Comparison of ENCODE assay signal across 1 cellular context in the genomic region with DNA sequence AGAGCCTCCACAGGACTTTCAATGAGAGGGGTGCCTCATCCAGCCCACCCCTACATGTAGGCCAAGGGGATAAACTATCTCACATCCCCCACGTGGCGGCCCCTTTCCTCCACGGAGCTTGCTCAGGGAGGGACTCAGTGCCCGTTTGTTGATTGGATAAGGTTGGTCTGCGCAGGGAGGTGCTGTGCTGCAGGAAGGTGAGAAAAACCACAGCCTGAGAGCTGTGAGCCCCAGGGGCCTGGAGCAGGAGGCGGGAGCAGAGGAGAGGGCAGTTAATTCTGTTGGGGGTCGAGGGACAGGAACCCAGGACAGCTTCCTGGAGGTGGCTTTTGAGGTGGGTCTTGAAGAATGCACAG.
TF ChIP-seq lines count a peak whose summit lies in the region.

No MANE protein-coding gene starts in this region.

TF ChIP-seq in IMR-90, 13 proteins besides CTCF, POLR2A, EP300 and RAD21:
- TF ChIP-seq BHLHE40 (IDR thresholded peaks at IDR 0.05; ENCODE audit: low read depth, low read length) (no peak), MAZ (IDR thresholded peaks at IDR 0.05; ENCODE audit: borderline replicate concordance, low read depth, low read length) (no peak), MAFK (IDR thresholded peaks at IDR 0.05; ENCODE audit: low read depth, low read length) (no peak), NFE2L2 (IDR thresholded peaks at IDR 0.05; ENCODE audit: low read depth, low read length) (no peak), RFX5 (IDR thresholded peaks at IDR 0.05; ENCODE audit: low read depth, low read length) (no peak), FOS (IDR thresholded peaks at IDR 0.05; ENCODE audit: low read depth, low read length) (no peak), CEBPB (IDR thresholded peaks at IDR 0.05; ENCODE audit: low read depth, low read length) (no peak), CHD1 (IDR thresholded peaks at IDR 0.05; ENCODE audit: low read depth, low read length) (no peak), RCOR1 (IDR thresholded peaks at IDR 0.05; ENCODE audit: insufficient replicate concordance, low read length) (no peak), SMC3 (IDR thresholded peaks at IDR 0.05; ENCODE audit: low read depth, low read length) (no peak), MXI1 (IDR thresholded peaks at IDR 0.05; ENCODE audit: borderline replicate concordance, low read depth, low read length) (no peak)
- TF ChIP-seq, protein P1, sequence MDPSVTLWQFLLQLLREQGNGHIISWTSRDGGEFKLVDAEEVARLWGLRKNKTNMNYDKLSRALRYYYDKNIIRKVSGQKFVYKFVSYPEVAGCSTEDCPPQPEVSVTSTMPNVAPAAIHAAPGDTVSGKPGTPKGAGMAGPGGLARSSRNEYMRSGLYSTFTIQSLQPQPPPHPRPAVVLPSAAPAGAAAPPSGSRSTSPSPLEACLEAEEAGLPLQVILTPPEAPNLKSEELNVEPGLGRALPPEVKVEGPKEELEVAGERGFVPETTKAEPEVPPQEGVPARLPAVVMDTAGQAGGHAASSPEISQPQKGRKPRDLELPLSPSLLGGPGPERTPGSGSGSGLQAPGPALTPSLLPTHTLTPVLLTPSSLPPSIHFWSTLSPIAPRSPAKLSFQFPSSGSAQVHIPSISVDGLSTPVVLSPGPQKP (IDR thresholded peaks at IDR 0.05; ENCODE audit: borderline replicate concordance, low read depth, low read length) = no peak
- TF ChIP-seq, protein P2, sequence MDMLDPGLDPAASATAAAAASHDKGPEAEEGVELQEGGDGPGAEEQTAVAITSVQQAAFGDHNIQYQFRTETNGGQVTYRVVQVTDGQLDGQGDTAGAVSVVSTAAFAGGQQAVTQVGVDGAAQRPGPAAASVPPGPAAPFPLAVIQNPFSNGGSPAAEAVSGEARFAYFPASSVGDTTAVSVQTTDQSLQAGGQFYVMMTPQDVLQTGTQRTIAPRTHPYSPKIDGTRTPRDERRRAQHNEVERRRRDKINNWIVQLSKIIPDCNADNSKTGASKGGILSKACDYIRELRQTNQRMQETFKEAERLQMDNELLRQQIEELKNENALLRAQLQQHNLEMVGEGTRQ (IDR thresholded peaks at IDR 0.05; ENCODE audit: low read depth, low read length) = no peak
